In the genomic region with DNA sequence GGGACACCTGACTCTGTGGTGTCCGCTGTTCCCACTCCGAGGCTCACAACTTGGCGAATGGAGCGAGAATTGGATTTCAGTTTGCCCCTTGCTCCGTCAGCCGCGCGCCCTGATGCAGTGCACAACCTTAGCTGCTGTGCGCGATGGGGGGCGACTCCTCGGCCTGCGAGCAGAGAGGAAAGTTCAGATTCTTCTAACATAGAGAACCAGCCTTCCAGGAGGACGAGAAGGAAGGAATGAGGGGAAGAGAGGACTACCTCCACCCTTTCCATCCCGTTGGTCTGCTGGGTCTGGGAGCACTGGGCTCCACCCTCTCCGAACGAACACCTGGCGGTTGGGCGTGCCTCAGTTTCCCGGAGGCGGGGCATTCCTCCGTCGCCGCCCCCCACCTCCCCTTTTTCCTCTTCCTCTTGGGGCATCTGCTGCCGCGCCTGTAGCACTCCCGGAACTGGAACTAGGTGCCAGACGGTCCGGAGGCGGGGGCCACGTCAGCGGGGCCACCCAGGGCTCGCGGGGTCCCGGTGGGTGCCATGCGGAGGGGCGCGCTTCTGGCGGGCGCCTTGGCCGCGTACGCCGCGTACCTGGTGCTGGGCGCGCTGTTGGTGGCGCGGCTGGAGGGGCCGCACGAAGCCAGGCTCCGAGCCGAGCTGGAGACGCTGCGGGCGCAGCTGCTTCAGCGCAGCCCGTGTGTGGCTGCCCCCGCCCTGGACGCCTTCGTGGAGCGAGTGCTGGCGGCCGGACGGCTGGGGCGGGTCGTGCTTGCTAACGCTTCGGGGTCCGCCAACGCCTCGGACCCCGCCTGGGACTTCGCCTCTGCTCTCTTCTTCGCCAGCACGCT, we compare ENCODE assay signal across 1 cellular context.
TF ChIP-seq lines count a peak whose summit lies in the region.

A gene (plus strand): TSS at position 425 of the 838 bp plus-strand sequence. CDS start 106 bp downstream, at position 531.

TF ChIP-seq in WTC11, 78 proteins besides CTCF, POLR2A, EP300 and RAD21 (continued from another document and continues in another):
- TF ChIP-seq, protein P1, sequence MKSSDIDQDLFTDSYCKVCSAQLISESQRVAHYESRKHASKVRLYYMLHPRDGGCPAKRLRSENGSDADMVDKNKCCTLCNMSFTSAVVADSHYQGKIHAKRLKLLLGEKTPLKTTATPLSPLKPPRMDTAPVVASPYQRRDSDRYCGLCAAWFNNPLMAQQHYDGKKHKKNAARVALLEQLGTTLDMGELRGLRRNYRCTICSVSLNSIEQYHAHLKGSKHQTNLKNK (CRISPR knock-in tag; IDR thresholded peaks at IDR 0.05) = no peak
- TF ChIP-seq ZNF263 (CRISPR knock-in tag; IDR thresholded peaks at IDR 0.05; ENCODE audit: low read depth) = peak; percentile 29; the same call in 1 of the 2 replicates
- TF ChIP-seq, protein P2, sequence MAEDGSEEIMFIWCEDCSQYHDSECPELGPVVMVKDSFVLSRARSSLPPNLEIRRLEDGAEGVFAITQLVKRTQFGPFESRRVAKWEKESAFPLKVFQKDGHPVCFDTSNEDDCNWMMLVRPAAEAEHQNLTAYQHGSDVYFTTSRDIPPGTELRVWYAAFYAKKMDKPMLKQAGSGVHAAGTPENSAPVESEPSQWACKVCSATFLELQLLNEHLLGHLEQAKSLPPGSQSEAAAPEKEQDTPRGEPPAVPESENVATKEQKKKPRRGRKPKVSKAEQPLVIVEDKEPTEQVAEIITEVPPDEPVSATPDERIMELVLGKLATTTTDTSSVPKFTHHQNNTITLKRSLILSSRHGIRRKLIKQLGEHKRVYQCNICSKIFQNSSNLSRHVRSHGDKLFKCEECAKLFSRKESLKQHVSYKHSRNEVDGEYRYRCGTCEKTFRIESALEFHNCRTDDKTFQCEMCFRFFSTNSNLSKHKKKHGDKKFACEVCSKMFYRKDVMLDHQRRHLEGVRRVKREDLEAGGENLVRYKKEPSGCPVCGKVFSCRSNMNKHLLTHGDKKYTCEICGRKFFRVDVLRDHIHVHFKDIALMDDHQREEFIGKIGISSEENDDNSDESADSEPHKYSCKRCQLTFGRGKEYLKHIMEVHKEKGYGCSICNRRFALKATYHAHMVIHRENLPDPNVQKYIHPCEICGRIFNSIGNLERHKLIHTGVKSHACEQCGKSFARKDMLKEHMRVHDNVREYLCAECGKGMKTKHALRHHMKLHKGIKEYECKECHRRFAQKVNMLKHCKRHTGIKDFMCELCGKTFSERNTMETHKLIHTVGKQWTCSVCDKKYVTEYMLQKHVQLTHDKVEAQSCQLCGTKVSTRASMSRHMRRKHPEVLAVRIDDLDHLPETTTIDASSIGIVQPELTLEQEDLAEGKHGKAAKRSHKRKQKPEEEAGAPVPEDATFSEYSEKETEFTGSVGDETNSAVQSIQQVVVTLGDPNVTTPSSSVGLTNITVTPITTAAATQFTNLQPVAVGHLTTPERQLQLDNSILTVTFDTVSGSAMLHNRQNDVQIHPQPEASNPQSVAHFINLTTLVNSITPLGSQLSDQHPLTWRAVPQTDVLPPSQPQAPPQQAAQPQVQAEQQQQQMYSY (CRISPR knock-in tag; IDR thresholded peaks at IDR 0.05) = 0 out of 2 replicates have a peak, but pooled peaks have one; percentile 22
- TF ChIP-seq, protein P3, sequence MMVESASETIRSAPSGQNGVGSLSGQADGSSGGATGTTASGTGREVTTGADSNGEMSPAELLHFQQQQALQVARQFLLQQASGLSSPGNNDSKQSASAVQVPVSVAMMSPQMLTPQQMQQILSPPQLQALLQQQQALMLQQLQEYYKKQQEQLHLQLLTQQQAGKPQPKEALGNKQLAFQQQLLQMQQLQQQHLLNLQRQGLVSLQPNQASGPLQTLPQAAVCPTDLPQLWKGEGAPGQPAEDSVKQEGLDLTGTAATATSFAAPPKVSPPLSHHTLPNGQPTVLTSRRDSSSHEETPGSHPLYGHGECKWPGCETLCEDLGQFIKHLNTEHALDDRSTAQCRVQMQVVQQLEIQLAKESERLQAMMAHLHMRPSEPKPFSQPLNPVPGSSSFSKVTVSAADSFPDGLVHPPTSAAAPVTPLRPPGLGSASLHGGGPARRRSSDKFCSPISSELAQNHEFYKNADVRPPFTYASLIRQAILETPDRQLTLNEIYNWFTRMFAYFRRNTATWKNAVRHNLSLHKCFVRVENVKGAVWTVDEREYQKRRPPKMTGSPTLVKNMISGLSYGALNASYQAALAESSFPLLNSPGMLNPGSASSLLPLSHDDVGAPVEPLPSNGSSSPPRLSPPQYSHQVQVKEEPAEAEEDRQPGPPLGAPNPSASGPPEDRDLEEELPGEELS (CRISPR knock-in tag; IDR thresholded peaks at IDR 0.05) = peak; percentile 71; the same call in 1 of the 2 replicates
- no peak for TF ChIP-seq KAT7 (CRISPR knock-in tag; IDR thresholded peaks at IDR 0.05; ENCODE audit: borderline replicate concordance)
- no peak for TF ChIP-seq ZNF671 (CRISPR knock-in tag; IDR thresholded peaks at IDR 0.05)
- TF ChIP-seq, protein P4, sequence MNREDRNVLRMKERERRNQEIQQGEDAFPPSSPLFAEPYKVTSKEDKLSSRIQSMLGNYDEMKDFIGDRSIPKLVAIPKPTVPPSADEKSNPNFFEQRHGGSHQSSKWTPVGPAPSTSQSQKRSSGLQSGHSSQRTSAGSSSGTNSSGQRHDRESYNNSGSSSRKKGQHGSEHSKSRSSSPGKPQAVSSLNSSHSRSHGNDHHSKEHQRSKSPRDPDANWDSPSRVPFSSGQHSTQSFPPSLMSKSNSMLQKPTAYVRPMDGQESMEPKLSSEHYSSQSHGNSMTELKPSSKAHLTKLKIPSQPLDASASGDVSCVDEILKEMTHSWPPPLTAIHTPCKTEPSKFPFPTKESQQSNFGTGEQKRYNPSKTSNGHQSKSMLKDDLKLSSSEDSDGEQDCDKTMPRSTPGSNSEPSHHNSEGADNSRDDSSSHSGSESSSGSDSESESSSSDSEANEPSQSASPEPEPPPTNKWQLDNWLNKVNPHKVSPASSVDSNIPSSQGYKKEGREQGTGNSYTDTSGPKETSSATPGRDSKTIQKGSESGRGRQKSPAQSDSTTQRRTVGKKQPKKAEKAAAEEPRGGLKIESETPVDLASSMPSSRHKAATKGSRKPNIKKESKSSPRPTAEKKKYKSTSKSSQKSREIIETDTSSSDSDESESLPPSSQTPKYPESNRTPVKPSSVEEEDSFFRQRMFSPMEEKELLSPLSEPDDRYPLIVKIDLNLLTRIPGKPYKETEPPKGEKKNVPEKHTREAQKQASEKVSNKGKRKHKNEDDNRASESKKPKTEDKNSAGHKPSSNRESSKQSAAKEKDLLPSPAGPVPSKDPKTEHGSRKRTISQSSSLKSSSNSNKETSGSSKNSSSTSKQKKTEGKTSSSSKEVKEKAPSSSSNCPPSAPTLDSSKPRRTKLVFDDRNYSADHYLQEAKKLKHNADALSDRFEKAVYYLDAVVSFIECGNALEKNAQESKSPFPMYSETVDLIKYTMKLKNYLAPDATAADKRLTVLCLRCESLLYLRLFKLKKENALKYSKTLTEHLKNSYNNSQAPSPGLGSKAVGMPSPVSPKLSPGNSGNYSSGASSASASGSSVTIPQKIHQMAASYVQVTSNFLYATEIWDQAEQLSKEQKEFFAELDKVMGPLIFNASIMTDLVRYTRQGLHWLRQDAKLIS (CRISPR knock-in tag; IDR thresholded peaks at IDR 0.05; ENCODE audit: borderline replicate concordance) = no peak
- TF ChIP-seq, protein P5, sequence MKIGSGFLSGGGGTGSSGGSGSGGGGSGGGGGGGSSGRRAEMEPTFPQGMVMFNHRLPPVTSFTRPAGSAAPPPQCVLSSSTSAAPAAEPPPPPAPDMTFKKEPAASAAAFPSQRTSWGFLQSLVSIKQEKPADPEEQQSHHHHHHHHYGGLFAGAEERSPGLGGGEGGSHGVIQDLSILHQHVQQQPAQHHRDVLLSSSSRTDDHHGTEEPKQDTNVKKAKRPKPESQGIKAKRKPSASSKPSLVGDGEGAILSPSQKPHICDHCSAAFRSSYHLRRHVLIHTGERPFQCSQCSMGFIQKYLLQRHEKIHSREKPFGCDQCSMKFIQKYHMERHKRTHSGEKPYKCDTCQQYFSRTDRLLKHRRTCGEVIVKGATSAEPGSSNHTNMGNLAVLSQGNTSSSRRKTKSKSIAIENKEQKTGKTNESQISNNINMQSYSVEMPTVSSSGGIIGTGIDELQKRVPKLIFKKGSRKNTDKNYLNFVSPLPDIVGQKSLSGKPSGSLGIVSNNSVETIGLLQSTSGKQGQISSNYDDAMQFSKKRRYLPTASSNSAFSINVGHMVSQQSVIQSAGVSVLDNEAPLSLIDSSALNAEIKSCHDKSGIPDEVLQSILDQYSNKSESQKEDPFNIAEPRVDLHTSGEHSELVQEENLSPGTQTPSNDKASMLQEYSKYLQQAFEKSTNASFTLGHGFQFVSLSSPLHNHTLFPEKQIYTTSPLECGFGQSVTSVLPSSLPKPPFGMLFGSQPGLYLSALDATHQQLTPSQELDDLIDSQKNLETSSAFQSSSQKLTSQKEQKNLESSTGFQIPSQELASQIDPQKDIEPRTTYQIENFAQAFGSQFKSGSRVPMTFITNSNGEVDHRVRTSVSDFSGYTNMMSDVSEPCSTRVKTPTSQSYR (CRISPR knock-in tag; IDR thresholded peaks at IDR 0.05) = 0 out of 2 replicates have a peak, but pooled peaks have one; percentile 25
- no peak for TF ChIP-seq SOX15 (CRISPR knock-in tag; IDR thresholded peaks at IDR 0.05)
- TF ChIP-seq NR2C2 (CRISPR knock-in tag; IDR thresholded peaks at IDR 0.05) = no peak
- TF ChIP-seq, protein P6, sequence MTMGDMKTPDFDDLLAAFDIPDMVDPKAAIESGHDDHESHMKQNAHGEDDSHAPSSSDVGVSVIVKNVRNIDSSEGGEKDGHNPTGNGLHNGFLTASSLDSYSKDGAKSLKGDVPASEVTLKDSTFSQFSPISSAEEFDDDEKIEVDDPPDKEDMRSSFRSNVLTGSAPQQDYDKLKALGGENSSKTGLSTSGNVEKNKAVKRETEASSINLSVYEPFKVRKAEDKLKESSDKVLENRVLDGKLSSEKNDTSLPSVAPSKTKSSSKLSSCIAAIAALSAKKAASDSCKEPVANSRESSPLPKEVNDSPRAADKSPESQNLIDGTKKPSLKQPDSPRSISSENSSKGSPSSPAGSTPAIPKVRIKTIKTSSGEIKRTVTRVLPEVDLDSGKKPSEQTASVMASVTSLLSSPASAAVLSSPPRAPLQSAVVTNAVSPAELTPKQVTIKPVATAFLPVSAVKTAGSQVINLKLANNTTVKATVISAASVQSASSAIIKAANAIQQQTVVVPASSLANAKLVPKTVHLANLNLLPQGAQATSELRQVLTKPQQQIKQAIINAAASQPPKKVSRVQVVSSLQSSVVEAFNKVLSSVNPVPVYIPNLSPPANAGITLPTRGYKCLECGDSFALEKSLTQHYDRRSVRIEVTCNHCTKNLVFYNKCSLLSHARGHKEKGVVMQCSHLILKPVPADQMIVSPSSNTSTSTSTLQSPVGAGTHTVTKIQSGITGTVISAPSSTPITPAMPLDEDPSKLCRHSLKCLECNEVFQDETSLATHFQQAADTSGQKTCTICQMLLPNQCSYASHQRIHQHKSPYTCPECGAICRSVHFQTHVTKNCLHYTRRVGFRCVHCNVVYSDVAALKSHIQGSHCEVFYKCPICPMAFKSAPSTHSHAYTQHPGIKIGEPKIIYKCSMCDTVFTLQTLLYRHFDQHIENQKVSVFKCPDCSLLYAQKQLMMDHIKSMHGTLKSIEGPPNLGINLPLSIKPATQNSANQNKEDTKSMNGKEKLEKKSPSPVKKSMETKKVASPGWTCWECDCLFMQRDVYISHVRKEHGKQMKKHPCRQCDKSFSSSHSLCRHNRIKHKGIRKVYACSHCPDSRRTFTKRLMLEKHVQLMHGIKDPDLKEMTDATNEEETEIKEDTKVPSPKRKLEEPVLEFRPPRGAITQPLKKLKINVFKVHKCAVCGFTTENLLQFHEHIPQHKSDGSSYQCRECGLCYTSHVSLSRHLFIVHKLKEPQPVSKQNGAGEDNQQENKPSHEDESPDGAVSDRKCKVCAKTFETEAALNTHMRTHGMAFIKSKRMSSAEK (CRISPR knock-in tag; IDR thresholded peaks at IDR 0.05; ENCODE audit: borderline replicate concordance) = no peak
- no peak for TF ChIP-seq SMAD3 (CRISPR knock-in tag; IDR thresholded peaks at IDR 0.05; ENCODE audit: borderline replicate concordance)
- TF ChIP-seq RORB (CRISPR knock-in tag; IDR thresholded peaks at IDR 0.05) = no peak
- 0 out of 2 replicates have a peak, but pooled peaks have one; percentile 15 for TF ChIP-seq GTF2I (CRISPR knock-in tag; conservative IDR thresholded peaks at IDR 0.05)
- TF ChIP-seq, protein P7, sequence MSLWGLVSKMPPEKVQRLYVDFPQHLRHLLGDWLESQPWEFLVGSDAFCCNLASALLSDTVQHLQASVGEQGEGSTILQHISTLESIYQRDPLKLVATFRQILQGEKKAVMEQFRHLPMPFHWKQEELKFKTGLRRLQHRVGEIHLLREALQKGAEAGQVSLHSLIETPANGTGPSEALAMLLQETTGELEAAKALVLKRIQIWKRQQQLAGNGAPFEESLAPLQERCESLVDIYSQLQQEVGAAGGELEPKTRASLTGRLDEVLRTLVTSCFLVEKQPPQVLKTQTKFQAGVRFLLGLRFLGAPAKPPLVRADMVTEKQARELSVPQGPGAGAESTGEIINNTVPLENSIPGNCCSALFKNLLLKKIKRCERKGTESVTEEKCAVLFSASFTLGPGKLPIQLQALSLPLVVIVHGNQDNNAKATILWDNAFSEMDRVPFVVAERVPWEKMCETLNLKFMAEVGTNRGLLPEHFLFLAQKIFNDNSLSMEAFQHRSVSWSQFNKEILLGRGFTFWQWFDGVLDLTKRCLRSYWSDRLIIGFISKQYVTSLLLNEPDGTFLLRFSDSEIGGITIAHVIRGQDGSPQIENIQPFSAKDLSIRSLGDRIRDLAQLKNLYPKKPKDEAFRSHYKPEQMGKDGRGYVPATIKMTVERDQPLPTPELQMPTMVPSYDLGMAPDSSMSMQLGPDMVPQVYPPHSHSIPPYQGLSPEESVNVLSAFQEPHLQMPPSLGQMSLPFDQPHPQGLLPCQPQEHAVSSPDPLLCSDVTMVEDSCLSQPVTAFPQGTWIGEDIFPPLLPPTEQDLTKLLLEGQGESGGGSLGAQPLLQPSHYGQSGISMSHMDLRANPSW (CRISPR knock-in tag; conservative IDR thresholded peaks at IDR 0.05; ENCODE audit: low read depth) = peak; percentile 47; the same call in 1 of the 2 replicates
- TF ChIP-seq, protein P8, sequence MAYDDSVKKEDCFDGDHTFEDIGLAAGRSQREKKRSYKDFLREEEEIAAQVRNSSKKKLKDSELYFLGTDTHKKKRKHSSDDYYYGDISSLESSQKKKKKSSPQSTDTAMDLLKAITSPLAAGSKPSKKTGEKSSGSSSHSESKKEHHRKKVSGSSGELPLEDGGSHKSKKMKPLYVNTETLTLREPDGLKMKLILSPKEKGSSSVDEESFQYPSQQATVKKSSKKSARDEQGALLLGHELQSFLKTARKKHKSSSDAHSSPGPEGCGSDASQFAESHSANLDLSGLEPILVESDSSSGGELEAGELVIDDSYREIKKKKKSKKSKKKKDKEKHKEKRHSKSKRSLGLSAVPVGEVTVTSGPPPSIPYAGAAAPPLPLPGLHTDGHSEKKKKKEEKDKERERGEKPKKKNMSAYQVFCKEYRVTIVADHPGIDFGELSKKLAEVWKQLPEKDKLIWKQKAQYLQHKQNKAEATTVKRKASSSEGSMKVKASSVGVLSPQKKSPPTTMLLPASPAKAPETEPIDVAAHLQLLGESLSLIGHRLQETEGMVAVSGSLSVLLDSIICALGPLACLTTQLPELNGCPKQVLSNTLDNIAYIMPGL (CRISPR knock-in tag; IDR thresholded peaks at IDR 0.05) = no peak; the same call in 1 of the 2 replicates
- no peak for TF ChIP-seq ZNF317 (CRISPR knock-in tag; IDR thresholded peaks at IDR 0.05; ENCODE audit: borderline replicate concordance, low read depth)
- no peak for TF ChIP-seq ELF4 (CRISPR knock-in tag; IDR thresholded peaks at IDR 0.05; ENCODE audit: low read depth)
- peak; percentile 15; the same call in 1 of the 2 replicates for TF ChIP-seq ZBTB21 (CRISPR knock-in tag; IDR thresholded peaks at IDR 0.05; ENCODE audit: borderline replicate concordance)
- TF ChIP-seq ZNF121 (CRISPR knock-in tag; IDR thresholded peaks at IDR 0.05) = no peak
- TF ChIP-seq JAZF1 (CRISPR knock-in tag; IDR thresholded peaks at IDR 0.05) = no peak
- TF ChIP-seq PRRX2 (CRISPR knock-in tag; IDR thresholded peaks at IDR 0.05) = no peak
- TF ChIP-seq TP53 (CRISPR knock-in tag; IDR thresholded peaks at IDR 0.05) = peak; percentile 71; the same call in 1 of the 2 replicates
